In the genomic region with DNA sequence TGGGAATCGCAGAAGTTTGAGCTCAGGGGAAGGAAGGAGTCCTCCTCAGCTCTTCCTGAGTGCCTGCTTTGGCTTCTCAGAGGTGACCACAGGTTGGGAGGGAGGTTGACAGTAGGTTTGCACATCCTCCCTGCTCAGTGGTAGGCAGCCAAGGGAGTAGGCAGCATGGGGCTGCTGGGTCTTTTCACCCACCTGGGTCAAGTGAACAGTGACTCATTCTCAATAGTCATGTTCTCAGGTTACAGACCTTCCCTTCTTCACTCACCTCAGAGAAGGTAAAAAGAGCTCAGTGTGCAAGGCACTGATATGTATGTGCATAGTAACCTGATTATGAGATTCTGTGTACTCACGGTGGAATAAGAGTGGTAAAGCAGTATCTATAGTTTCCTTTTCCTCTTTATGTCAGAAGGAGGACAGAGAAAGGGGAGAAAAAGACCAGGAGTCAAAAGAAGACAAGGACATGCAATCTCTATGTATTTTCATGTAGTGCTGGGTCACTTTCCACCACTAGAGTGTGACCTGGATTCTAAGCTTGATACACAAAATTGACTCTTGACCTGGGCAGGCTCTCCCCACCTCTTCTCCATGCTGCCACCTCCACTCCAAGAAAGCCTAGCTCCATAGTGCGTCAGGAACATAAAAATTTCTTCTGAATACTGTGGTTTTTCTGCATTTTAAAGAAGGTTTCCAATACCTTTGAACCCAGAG, we compare ENCODE assay signal across 1 cellular context.
TF ChIP-seq lines count a peak whose summit lies in the region.

No MANE protein-coding gene starts in this region.

TF ChIP-seq in GM23338, 12 proteins besides CTCF, POLR2A, EP300 and RAD21:
- TF ChIP-seq POLR2AphosphoS5 (IDR thresholded peaks at IDR 0.05; ENCODE audit: low read depth), result no peak
